Comparison of ENCODE assay signal across 9 cellular contexts in the genomic region with DNA sequence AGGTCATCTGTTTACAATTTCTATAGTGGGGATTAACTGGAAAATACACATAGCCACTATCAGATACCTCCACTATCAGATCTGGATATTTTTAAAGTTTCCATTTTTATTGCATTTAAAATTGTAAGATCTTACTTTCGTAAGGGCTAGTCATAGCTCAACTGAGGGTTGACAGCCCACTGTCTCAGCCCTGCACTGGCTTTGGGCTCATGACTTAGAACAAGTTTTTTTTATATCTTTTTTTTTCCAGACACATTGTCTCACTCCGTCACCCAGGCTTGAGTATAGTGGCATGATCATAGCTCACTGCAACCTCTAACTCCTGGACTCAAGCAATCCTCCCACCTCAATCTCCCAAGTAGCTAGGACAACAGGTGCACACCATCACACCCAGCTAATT. TPM values are rescaled to one million over a fixed set of nuclear protein-coding genes. Genes with fewer than 3 reads are reported as not detected.
"Had no signal": no experiment of that assay in that cellular context is flagged by ENCODE, and none has a peak within 500 bp of the region (broad histone marks: within the 10 kb centered on the region; RNA-seq: fewer than 3 reads in every experiment).

No MANE protein-coding gene starts in this region.

- H3K27ac Mint-ChIP-seq: HFFc6, IgD-negative memory B cell had no signal

- H3K27ac ChIP-seq: GM23248, HL-60 had no signal

- DNase-seq: GOT3, H7, HFFc6 had no signal

- H3K4me3 Mint-ChIP-seq: HFFc6, IgD-negative memory B cell had no signal

- H3K27me3 Mint-ChIP-seq: IgD-negative memory B cell had no signal

- H3K36me3 Mint-ChIP-seq: IgD-negative memory B cell had no signal

- ATAC-seq: HCT116, HepG2 had no signal

- H3K4me1 ChIP-seq: HAP-1 had no signal

- H3K9me3 Mint-ChIP-seq: HFFc6 had no signal

- H3K4me3 ChIP-seq: GM23248, HAP-1 had no signal

- H3K4me1 Mint-ChIP-seq: IgD-negative memory B cell had no signal

- H3K36me3 ChIP-seq: HAP-1 had no signal

RNA-seq across cellular contexts. Expression of gene ACP3, which starts 51.3 kb away (rescaled TPM):
- total RNA-seq: HepG2, HFFc6 had no signal
